ENCODE assay signal across 23 cellular contexts in the genomic region with DNA sequence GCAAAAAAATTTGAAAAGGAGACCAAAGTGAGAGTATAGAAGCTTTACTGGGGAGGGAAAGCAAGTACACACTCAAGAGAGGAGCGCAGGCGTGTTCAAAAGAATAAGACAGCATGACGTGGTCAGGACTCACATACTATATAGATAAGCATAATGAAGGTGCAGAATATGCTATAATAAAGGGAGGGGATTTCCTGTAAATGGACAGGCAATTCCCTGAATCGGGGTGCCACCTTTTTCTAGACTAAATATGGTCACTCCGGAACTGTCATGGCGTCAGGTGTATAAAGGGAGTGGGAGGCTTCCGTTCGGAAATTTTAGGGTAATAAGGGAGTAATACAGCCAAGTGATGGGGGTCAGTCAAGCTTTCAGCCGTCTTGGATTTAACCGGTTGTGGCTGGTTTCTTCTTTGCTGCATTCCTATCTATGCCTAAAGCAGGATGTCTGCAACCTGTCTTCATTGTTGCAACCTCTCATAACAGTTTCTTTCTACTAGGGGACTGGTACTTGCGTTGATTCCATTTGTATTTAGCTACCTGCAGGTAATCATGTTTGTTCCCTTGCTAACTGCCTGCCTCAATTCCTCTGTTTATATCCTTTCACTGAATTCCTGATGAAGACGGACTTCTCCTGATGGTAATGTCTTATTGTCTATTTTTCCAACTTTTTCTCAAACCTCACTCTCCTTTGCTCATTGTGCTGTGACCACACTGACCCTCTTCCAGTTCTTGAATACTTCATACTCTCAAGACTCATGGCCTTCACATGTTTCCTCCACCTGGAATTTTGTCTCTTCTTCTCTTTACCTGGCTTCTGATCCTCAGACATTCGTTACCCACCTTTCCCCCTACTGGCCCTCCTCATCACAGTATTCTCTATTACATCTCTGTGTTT. TPM values are rescaled to one million over a fixed set of nuclear protein-coding genes. Genes with fewer than 3 reads are reported as not detected.
"Had no signal": no experiment of that assay in that cellular context is flagged by ENCODE, and none has a peak within 500 bp of the region (broad histone marks: within the 10 kb centered on the region; RNA-seq: fewer than 3 reads in every experiment).

No MANE protein-coding gene starts in this region.

- H3K36me3 ChIP-seq: breast epithelium, MG63 had no signal

- H3K9me3 Mint-ChIP-seq: activated B cell treated with CpG ODN at 0.5 μM for 24 hours; activated CD4-positive, alpha-beta T cell treated with anti-CD3 and anti-CD28 coated beads, Interleukin-2, amount 10 ng/mL, durations not matched to agents 24 days and 14 days; activated naive CD4-positive, alpha-beta T cell treated with anti-CD3 and anti-CD28 coated beads, Interleukin-2, amount 50 U/mL, for 24 hours; activated T-helper 1 cell treated with anti-CD3 and anti-CD28 coated beads, Interleukin-12 subunit alpha, Interleukin-12 subunit beta, Interleukin-2, Interleukin-4 antibody, amounts not matched to agents 30 ng/mL and 10 ng/mL and 1 ng/mL, durations not matched to agents 14 hours and 24 hours and 36 hours; T-helper 1 cell treated with Interleukin-12 subunit alpha and Interleukin-12 subunit beta and Interleukin-4 antibody, amounts not matched to agents 30 μg/mL and 1 μg/mL, for 36 hours had no signal

- H3K27ac ChIP-seq: breast epithelium, PC-9 had no signal

- H2AFZ ChIP-seq: PC-9 had no signal

- H3K4me1 Mint-ChIP-seq: activated B cell treated with CpG ODN at 0.5 μM for 24 hours; activated CD4-positive, alpha-beta T cell treated with anti-CD3 and anti-CD28 coated beads, Interleukin-2, amount 10 ng/mL, durations not matched to agents 24 days and 14 days; activated CD8-positive, alpha-beta memory T cell treated with anti-CD3 and anti-CD28 coated beads, Interleukin-2, amount 10 ng/mL, durations not matched to agents 7 days and 5 days; activated naive CD4-positive, alpha-beta T cell treated with anti-CD3 and anti-CD28 coated beads, Interleukin-2, amount 50 U/mL, for 24 hours had no signal

- H3K4me3 Mint-ChIP-seq: activated B cell treated with CpG ODN at 0.5 μM for 24 hours; activated CD4-positive, alpha-beta T cell treated with anti-CD3 and anti-CD28 coated beads, Interleukin-2, amount 10 ng/mL, durations not matched to agents 24 days and 14 days; activated CD8-positive, alpha-beta memory T cell treated with anti-CD3 and anti-CD28 coated beads, Interleukin-2, amount 10 ng/mL, durations not matched to agents 7 days and 5 days; activated naive CD4-positive, alpha-beta T cell treated with anti-CD3 and anti-CD28 coated beads, Interleukin-2, amount 50 U/mL, for 24 hours; activated T-cell treated with anti-CD3 and anti-CD28 coated beads, Interleukin-2, amount 50 U/mL, for 24 hours; activated T-helper 1 cell treated with anti-CD3 and anti-CD28 coated beads, Interleukin-12 subunit alpha, Interleukin-12 subunit beta, Interleukin-2, Interleukin-4 antibody, amounts not matched to agents 30 ng/mL and 10 ng/mL and 1 ng/mL, durations not matched to agents 14 hours and 24 hours and 36 hours; T-helper 1 cell treated with Interleukin-12 subunit alpha and Interleukin-12 subunit beta and Interleukin-4 antibody, amounts not matched to agents 30 μg/mL and 1 μg/mL, for 36 hours had no signal

- H3K4me1 ChIP-seq: breast epithelium had no signal

- H3K27ac Mint-ChIP-seq: activated B cell treated with CpG ODN at 0.5 μM for 24 hours; activated CD4-positive, alpha-beta T cell treated with anti-CD3 and anti-CD28 coated beads, Interleukin-2, amount 10 ng/mL, durations not matched to agents 24 days and 14 days; activated CD8-positive, alpha-beta memory T cell treated with anti-CD3 and anti-CD28 coated beads, Interleukin-2, amount 10 ng/mL, durations not matched to agents 7 days and 5 days; activated naive CD4-positive, alpha-beta T cell treated with anti-CD3 and anti-CD28 coated beads, Interleukin-2, amount 50 U/mL, for 24 hours; activated T-cell treated with anti-CD3 and anti-CD28 coated beads, Interleukin-2, amount 50 U/mL, for 24 hours; activated T-helper 1 cell treated with anti-CD3 and anti-CD28 coated beads, Interleukin-12 subunit alpha, Interleukin-12 subunit beta, Interleukin-2, Interleukin-4 antibody, amounts not matched to agents 30 ng/mL and 10 ng/mL and 1 ng/mL, durations not matched to agents 14 hours and 24 hours and 36 hours; T-helper 1 cell treated with Interleukin-12 subunit alpha and Interleukin-12 subunit beta and Interleukin-4 antibody, amounts not matched to agents 30 μg/mL and 1 μg/mL, for 36 hours had no signal

- DNase-seq: activated B cell treated with CpG ODN at 0.5 μM for 24 hours; activated CD4-positive, alpha-beta T cell treated with anti-CD3 and anti-CD28 coated beads for 1 hour; activated CD4-positive, alpha-beta T cell treated with anti-CD3 and anti-CD28 coated beads, Interleukin-2, amount 10 ng/mL, durations not matched to agents 24 days and 14 days; activated CD4-positive, alpha-beta T cell treated with anti-CD3 and anti-CD28 coated beads, Interleukin-2, amount 50 U/mL, for 48 hours; activated CD8-positive, alpha-beta memory T cell treated with anti-CD3 and anti-CD28 coated beads, Interleukin-2, amount 10 ng/mL, durations not matched to agents 7 days and 5 days; activated effector memory CD4-positive, alpha-beta T cell treated with Interleukin-2 at 50 U/mL for 16 hours; activated naive CD4-positive, alpha-beta T cell; activated T-cell treated with anti-CD3 and anti-CD28 coated beads, Interleukin-2, amount 50 U/mL, for 24 hours; aorta; caudate nucleus; MG63; NCI-H1105; NCI-H1436; NCI-H1694 treated with DMSO at 0.1 percent for 48 hours; NCI-H2029 treated with DMSO at 0.1 percent for 48 hours; NCI-H510A treated with DMSO at 0.1 percent for 48 hours; NCI-H69; PC-9; SHP77 treated with DMSO at 0.1 percent for 48 hours had no signal

- H3K27me3 Mint-ChIP-seq: activated B cell treated with CpG ODN at 0.5 μM for 24 hours; activated CD4-positive, alpha-beta T cell treated with anti-CD3 and anti-CD28 coated beads, Interleukin-2, amount 10 ng/mL, durations not matched to agents 24 days and 14 days; activated CD8-positive, alpha-beta memory T cell treated with anti-CD3 and anti-CD28 coated beads, Interleukin-2, amount 10 ng/mL, durations not matched to agents 7 days and 5 days; activated naive CD4-positive, alpha-beta T cell treated with anti-CD3 and anti-CD28 coated beads, Interleukin-2, amount 50 U/mL, for 24 hours; activated T-cell treated with anti-CD3 and anti-CD28 coated beads, Interleukin-2, amount 50 U/mL, for 24 hours had no signal

- H3K36me3 Mint-ChIP-seq: activated CD8-positive, alpha-beta memory T cell treated with anti-CD3 and anti-CD28 coated beads, Interleukin-2, amount 10 ng/mL, durations not matched to agents 7 days and 5 days; activated naive CD4-positive, alpha-beta T cell treated with anti-CD3 and anti-CD28 coated beads, Interleukin-2, amount 50 U/mL, for 24 hours had no signal

- H3K4me3 ChIP-seq: breast epithelium, MG63, PC-9 had no signal

- ATAC-seq: activated CD8-positive, alpha-beta memory T cell treated with anti-CD3 and anti-CD28 coated beads, Interleukin-2, amount 10 ng/mL, durations not matched to agents 7 days and 5 days had no signal

- H3K4me2 ChIP-seq: PC-9 had no signal

- H3K9me3 ChIP-seq: breast epithelium, MG63 had no signal

- H3K27me3 ChIP-seq: breast epithelium, MG63 had no signal

RNA-seq across cellular contexts. Expression of gene PRR16, which starts 48.9 kb away (rescaled TPM):
- total RNA-seq: activated CD4-positive, alpha-beta T cell treated with anti-CD3 and anti-CD28 coated beads, Interleukin-2, amount 10 ng/mL, durations not matched to agents 24 days and 14 days; activated CD8-positive, alpha-beta memory T cell treated with anti-CD3 and anti-CD28 coated beads, Interleukin-2, amount 10 ng/mL, durations not matched to agents 7 days and 5 days; activated T-helper 1 cell treated with anti-CD3 and anti-CD28 coated beads, Interleukin-12 subunit alpha, Interleukin-12 subunit beta, Interleukin-2, Interleukin-4 antibody, amounts not matched to agents 30 ng/mL and 10 ng/mL and 1 ng/mL, durations not matched to agents 14 hours and 24 hours and 36 hours had no signal
